Comparison of ENCODE assay signal across 8 cellular contexts in genomic region chr19:15124572-15125231, GRCh38. TPM values are rescaled to one million over a fixed set of nuclear protein-coding genes. Genes with fewer than 3 reads are reported as not detected.
A peak's percentile ranks its signal among the peaks of the same experiment; 100 is the strongest.
DNase-seq lines count a peak whose midpoint lies in the region; ATAC-seq, FAIRE-seq and TF ChIP-seq lines count a peak whose summit lies in the region.

No MANE protein-coding gene starts in this region.

- peak overlapping the region; percentile 88 for H3K4me2 ChIP-seq in IMR-90 (ENCODE audit: low read depth, low read length)

- intact Hi-C loops in IMR-90 (cut with micrococcal nuclease) (loop anchor here (1.0 kb wide), 1 partner anchor 12 kb away; no protein-coding TSS in a partner anchor), kidney (cut with DNase I) (no loop called here)

- H3K27me3 ChIP-seq in IMR-90 (ENCODE audit: control insufficient read depth, insufficient read depth, low read length): no peaks in the 10 kb centered on the region

- in situ Hi-C loops in IMR-90 (cut with MboI; ENCODE audit: low sequenced_read_pairs): loop anchor here (25.0 kb wide), 1 partner anchor 1063 kb away; the partner anchor contains the start of genes AP1M1 and FAM32A
- in situ Hi-C loops in astrocyte of the spinal cord (cut with HindIII; ENCODE audit: low sequenced_read_pairs): no loop called here

- H2AK5ac ChIP-seq in IMR-90 (ENCODE audit: low read depth, low read length): peak overlapping the region; percentile 97

- H3K56ac ChIP-seq in IMR-90 (ENCODE audit: extremely low read depth, insufficient read depth, low read length): peak overlapping the region; percentile 9; the same call in 1 of the 2 replicates

- H3K9me3 ChIP-seq in IMR-90 (ENCODE audit: control insufficient read depth, insufficient read depth, low read length) (no peaks in the 10 kb centered on the region), kidney (ENCODE audit: control insufficient read depth in 1 of 2, low read length in 2 of 2) (no peaks in the 10 kb centered on the region)

- peak; percentile 8 for ATAC-seq in IMR-90 (ENCODE audit: low read depth)
- ATAC-seq in stimulated activated naive CD8-positive, alpha-beta T cell treated with anti-CD3 and anti-CD28 coated beads, Interleukin-15, Interleukin-2, amounts not matched to agents 100 U/mL and 50 U/mL, for 24 hours: peak; percentile 0
- no peak for ATAC-seq in HG02623 (IDR thresholded peaks at IDR 0.05; ENCODE audit: unreplicated experiment)

- H3K9ac ChIP-seq in IMR-90 (ENCODE audit: low read depth, low read length): peak overlapping the region; percentile 86
- H3K9ac ChIP-seq in kidney (ENCODE audit: low read length in 2 of 2): peak overlapping the region; percentile 71 to 98

- TF ChIP-seq CTCF in IMR-90 (conservative IDR thresholded peaks at IDR 0.05; ENCODE audit: low read depth, low read length) (no peak), astrocyte of the spinal cord (IDR thresholded peaks at IDR 0.05; ENCODE audit: low read depth, low read length) (no peak), kidney (IDR thresholded peaks at IDR 0.05; ENCODE audit: borderline replicate concordance, extremely low read depth, insufficient read depth) (no peak)

- peaks cover 18 to 38% of the 10 kb centered on the region in 2 experiments for H3K79me1 ChIP-seq in IMR-90 (ENCODE audit: low read depth in 1 of 2, low read length in 2 of 2)

- peaks cover 21% of the 10 kb centered on the region for H3K36me3 ChIP-seq in IMR-90 (ENCODE audit: control insufficient read depth, insufficient read depth, low read length)
- peaks cover 10 to 15% of the 10 kb centered on the region in 2 donors for H3K36me3 ChIP-seq in kidney (ENCODE audit: control insufficient read depth in 1 of 2, insufficient read depth in 2 of 2, low read length in 2 of 2)

- peak overlapping the region; percentile 99 for H2AFZ ChIP-seq in IMR-90 (replicated peaks; ENCODE audit: low read length, poor library complexity)

- H2BK5ac ChIP-seq in IMR-90 (ENCODE audit: low read depth, low read length, poor library complexity, severe bottlenecking): peak overlapping the region; percentile 92

- peak overlapping the region; percentile 78 for H3K4me3 ChIP-seq in IMR-90 (ENCODE audit: insufficient read depth, low read depth, low read length)
- H3K4me3 ChIP-seq in astrocyte of the spinal cord (ENCODE audit: low read depth, low read length): peak overlapping the region; percentile 96
- H3K4me3 ChIP-seq in kidney (ENCODE audit: low read length in 2 of 2): peak overlapping the region; percentile 89 to 96

- H4K8ac ChIP-seq in IMR-90 (ENCODE audit: low read depth in 2 of 2, low read length in 2 of 2): peak overlapping the region; percentile 64 to 92; a peak in 2 of 4 replicates

- TF ChIP-seq RAD21 in IMR-90 (IDR thresholded peaks at IDR 0.05; ENCODE audit: low read length): no peak

- H3K4me1 ChIP-seq in IMR-90 (ENCODE audit: control insufficient read depth, insufficient read depth, low read length) (peaks cover 6% of the 10 kb centered on the region), kidney (ENCODE audit: control insufficient read depth in 1 of 2, insufficient read depth in 1 of 2, low read depth in 1 of 2, low read length in 2 of 2) (peaks cover 4 to 11% of the 10 kb centered on the region in 2 donors)

- H2BK15ac ChIP-seq in IMR-90 (ENCODE audit: low read depth, low read length): peak overlapping the region; percentile 74; the same call in 1 of the 3 replicates

- 0 out of 2 replicates have a peak, but pooled peaks cover 3% of the 10 kb centered on the region for H4K20me1 ChIP-seq in IMR-90 (ENCODE audit: insufficient read depth, low read length)

- no peak overlapping the region for H3K18ac ChIP-seq in IMR-90 (ENCODE audit: low read depth, low read length)

- peak overlapping the region; percentile 96 for H2AK9ac ChIP-seq in IMR-90 (replicated peaks; ENCODE audit: low read depth, low read length, poor library complexity)

- H3K9me1 ChIP-seq in IMR-90 (ENCODE audit: insufficient read depth, low read length): no peaks in the 10 kb centered on the region

- H3K27ac ChIP-seq in IMR-90 (ENCODE audit: insufficient read depth, low read length): peak overlapping the region; percentile 93
- peak overlapping the region; percentile 97 to 100 for H3K27ac ChIP-seq in kidney (ENCODE audit: low read depth in 2 of 2, low read length in 2 of 2)

- peak overlapping the region; percentile 93; the same call in 1 of the 2 replicates for H4K91ac ChIP-seq in IMR-90 (ENCODE audit: insufficient read depth, low read depth, low read length)

- DNase-seq in DMS 273 (lab: John Stamatoyannopoulos, UW; ENCODE audit: unreplicated experiment) (peak; percentile 63), DMS 273 treated with DMSO at 0.1 percent for 48 hours (lab: John Stamatoyannopoulos, UW) (no peak), IMR-90 (no peak), astrocyte of the spinal cord (ENCODE audit: low read depth, low spot score) (no peak), kidney (no peak), GF-D8 (lab: John Stamatoyannopoulos, UW) (no peak)
- DNase-seq in stimulated activated naive CD8-positive, alpha-beta T cell treated with anti-CD3 and anti-CD28 coated beads, Interleukin-15, Interleukin-2, amounts not matched to agents 100 U/mL and 50 U/mL, for 24 hours: no peak

- POLR2A ChIA-PET in IMR-90 (lab: Charles Lee; ENCODE audit: unreplicated experiment): interaction anchor here (0.9 to 1.7 kb wide), 3 partner anchors 9 to 12 kb away, joined by 3 to 5 read pairs (median 3); no protein-coding TSS in a partner anchor

- no TSS peak for BruUV-seq in IMR-90 (replicated peaks; lab: Mats Ljungman, UMichigan)

- peak overlapping the region; percentile 86 for H3K23ac ChIP-seq in IMR-90 (ENCODE audit: low read depth, low read length)

- H3K14ac ChIP-seq in IMR-90 (replicated peaks; ENCODE audit: low read depth, low read length): peak overlapping the region; percentile 87; the same call in 1 of the 2 replicates

- peak overlapping the region; percentile 86; the same call in 1 of the 2 replicates for H4K5ac ChIP-seq in IMR-90 (ENCODE audit: low read depth, low read length)

- FAIRE-seq in kidney (lab: Jason Lieb, UNC): no peak

- WGBS in IMR-90 (ENCODE audit: extremely low coverage in 2 of 2, insufficient read length in 1 of 2), 2 experiments: 0% methylated on average over 14 of the region's 33 CpGs; no CpG with 5 or more reads in 1 of the 2 experiments

- H3K4ac ChIP-seq in IMR-90 (ENCODE audit: low read depth, low read length): peak overlapping the region; percentile 91

- dilution Hi-C loops in IMR-90 (cut with HindIII; ENCODE audit: low sequenced_read_pairs, unreplicated experiment): no loop called here

- CTCF ChIA-PET in IMR-90 (lab: Yijun Ruan, JAX): interaction anchor here (1.8 kb wide), 1 partner anchor 23 kb away, joined by 5 read pairs; no protein-coding TSS in a partner anchor

- H2BK120ac ChIP-seq in IMR-90 (ENCODE audit: low read depth, low read length): peak overlapping the region; percentile 82

- no peak overlapping the region; the same call in 1 of the 2 replicates for H2BK20ac ChIP-seq in IMR-90 (ENCODE audit: low read depth, low read length)

- no peak for TF ChIP-seq POLR2A in IMR-90 (IDR thresholded peaks at IDR 0.05; ENCODE audit: low read depth, low read length)

TF ChIP-seq in IMR-90, 13 proteins besides CTCF, POLR2A, EP300 and RAD21:
- TF ChIP-seq MAFK (IDR thresholded peaks at IDR 0.05; ENCODE audit: low read depth, low read length) (no peak), MAZ (IDR thresholded peaks at IDR 0.05; ENCODE audit: borderline replicate concordance, low read depth, low read length) (no peak), RCOR1 (IDR thresholded peaks at IDR 0.05; ENCODE audit: insufficient replicate concordance, low read length) (no peak), MXI1 (IDR thresholded peaks at IDR 0.05; ENCODE audit: borderline replicate concordance, low read depth, low read length) (no peak)

RNA-seq across cellular contexts. Expression of gene SYDE1, which starts 17.5 kb away (rescaled TPM):
- 18.6 and 19.4 TPM in 2 replicates for total RNA-seq in IMR-90 (2012; rRNA removed)
- 64.9 and 84.7 TPM in 2 replicates for polyA plus RNA-seq in IMR-90 (2012; rRNA removed)
- 50.7 and 84.5 TPM in 2 replicates for polyA plus RNA-seq in IMR-90 (2012; cell fraction: cytosol; rRNA removed)
- polyA plus RNA-seq in IMR-90 (2012; cell fraction: nucleus; rRNA removed; ENCODE audit: low replicate concordance): 87.9 and 261 TPM in 2 replicates
- 26.9 TPM for total RNA-seq in kidney
- polyA plus RNA-seq in kidney (ENCODE audit: insufficient read depth, low read depth, low replicate concordance): 13.9 TPM

RNA-seq across cellular contexts. Expression of gene OR1I1, which starts 42.7 kb away (rescaled TPM):
- total RNA-seq in IMR-90 (2012; rRNA removed) (not detected in 2 replicates), kidney (not detected)
- polyA plus RNA-seq in IMR-90 (2012; rRNA removed) (not detected in 2 replicates), kidney (ENCODE audit: insufficient read depth, low read depth, low replicate concordance) (not detected)
- not detected in 2 replicates for polyA plus RNA-seq in IMR-90 (2012; cell fraction: cytosol; rRNA removed)
- polyA plus RNA-seq in IMR-90 (2012; cell fraction: nucleus; rRNA removed; ENCODE audit: low replicate concordance): not detected in 2 replicates
